ENCODE assay signal across 12 cellular contexts in genomic region chr1:80531182-80531581, GRCh38.
"Had no signal": no experiment of that assay in that cellular context is flagged by ENCODE, and none has a peak within 500 bp of the region (broad histone marks: within the 10 kb centered on the region; RNA-seq: fewer than 3 reads in every experiment).

No MANE protein-coding gene starts in this region.

- H3K27me3 Mint-ChIP-seq: activated CD4-positive, alpha-beta T cell treated with anti-CD3 and anti-CD28 coated beads, Interleukin-2, amount 10 ng/mL, durations not matched to agents 7 days and 5 days; activated naive CD4-positive, alpha-beta T cell treated with anti-CD3 and anti-CD28 coated beads, Interleukin-2, amount 10 ng/mL, durations not matched to agents 7 days and 5 days; activated T-helper 17 cell treated with anti-CD3 and anti-CD28 coated beads, Interleukin-2, amount 50 U/mL, for 72 hours had no signal

- H3K9me3 Mint-ChIP-seq: activated CD4-positive, alpha-beta T cell treated with anti-CD3 and anti-CD28 coated beads, Interleukin-2, amount 10 ng/mL, durations not matched to agents 7 days and 5 days; activated naive CD4-positive, alpha-beta T cell treated with anti-CD3 and anti-CD28 coated beads, Interleukin-2, amount 10 ng/mL, durations not matched to agents 7 days and 5 days; nephron progenitor cell had no signal

- H3K27ac Mint-ChIP-seq: activated CD4-positive, alpha-beta T cell treated with anti-CD3 and anti-CD28 coated beads, Interleukin-2, amount 10 ng/mL, durations not matched to agents 7 days and 5 days; activated naive CD4-positive, alpha-beta T cell treated with anti-CD3 and anti-CD28 coated beads, Interleukin-2, amount 10 ng/mL, durations not matched to agents 7 days and 5 days; activated T-helper 17 cell treated with anti-CD3 and anti-CD28 coated beads, Interleukin-2, amount 50 U/mL, for 72 hours; nephron progenitor cell had no signal

- H3K4me3 Mint-ChIP-seq: activated CD4-positive, alpha-beta T cell treated with anti-CD3 and anti-CD28 coated beads, Interleukin-2, amount 10 ng/mL, durations not matched to agents 7 days and 5 days; activated naive CD4-positive, alpha-beta T cell treated with anti-CD3 and anti-CD28 coated beads, Interleukin-2, amount 10 ng/mL, durations not matched to agents 7 days and 5 days; activated T-helper 17 cell treated with anti-CD3 and anti-CD28 coated beads, Interleukin-2, amount 50 U/mL, for 72 hours; nephron progenitor cell had no signal

- ATAC-seq: activated T-helper 17 cell treated with anti-CD3 and anti-CD28 coated beads, Interleukin-2, amount 50 U/mL, for 72 hours; left lobe of liver; upper lobe of right lung had no signal

- H3K27me3 ChIP-seq: adrenal gland, sigmoid colon, upper lobe of right lung had no signal

- DNase-seq: activated CD4-positive, alpha-beta T cell treated with anti-CD3 and anti-CD28 coated beads, Interleukin-2, amount 10 ng/mL, durations not matched to agents 7 days and 5 days; activated CD4-positive, CD25-positive, alpha-beta regulatory T cell; activated naive CD4-positive, alpha-beta T cell treated with anti-CD3 and anti-CD28 coated beads, Interleukin-2, amount 10 ng/mL, durations not matched to agents 7 days and 5 days; activated T-cell treated with anti-CD3 and anti-CD28 coated beads for 4 hours; mesendoderm; nephron progenitor cell; sigmoid colon; stimulated activated naive CD4-positive, alpha-beta T cell treated with Interleukin-2 at 50 U/mL for 16 hours; upper lobe of right lung had no signal

- H3K4me1 Mint-ChIP-seq: activated T-helper 17 cell treated with anti-CD3 and anti-CD28 coated beads, Interleukin-2, amount 50 U/mL, for 72 hours had no signal

- H3K36me3 ChIP-seq: adrenal gland, sigmoid colon, upper lobe of right lung had no signal

- H3K4me1 ChIP-seq: upper lobe of right lung had no signal

- H3K27ac ChIP-seq: adrenal gland, sigmoid colon, upper lobe of right lung had no signal

- H3K36me3 Mint-ChIP-seq: activated naive CD4-positive, alpha-beta T cell treated with anti-CD3 and anti-CD28 coated beads, Interleukin-2, amount 10 ng/mL, durations not matched to agents 7 days and 5 days had no signal

- H3K4me3 ChIP-seq: adrenal gland, sigmoid colon, upper lobe of right lung had no signal
